ENCODE assay signal across 8 cellular contexts in the genomic region with DNA sequence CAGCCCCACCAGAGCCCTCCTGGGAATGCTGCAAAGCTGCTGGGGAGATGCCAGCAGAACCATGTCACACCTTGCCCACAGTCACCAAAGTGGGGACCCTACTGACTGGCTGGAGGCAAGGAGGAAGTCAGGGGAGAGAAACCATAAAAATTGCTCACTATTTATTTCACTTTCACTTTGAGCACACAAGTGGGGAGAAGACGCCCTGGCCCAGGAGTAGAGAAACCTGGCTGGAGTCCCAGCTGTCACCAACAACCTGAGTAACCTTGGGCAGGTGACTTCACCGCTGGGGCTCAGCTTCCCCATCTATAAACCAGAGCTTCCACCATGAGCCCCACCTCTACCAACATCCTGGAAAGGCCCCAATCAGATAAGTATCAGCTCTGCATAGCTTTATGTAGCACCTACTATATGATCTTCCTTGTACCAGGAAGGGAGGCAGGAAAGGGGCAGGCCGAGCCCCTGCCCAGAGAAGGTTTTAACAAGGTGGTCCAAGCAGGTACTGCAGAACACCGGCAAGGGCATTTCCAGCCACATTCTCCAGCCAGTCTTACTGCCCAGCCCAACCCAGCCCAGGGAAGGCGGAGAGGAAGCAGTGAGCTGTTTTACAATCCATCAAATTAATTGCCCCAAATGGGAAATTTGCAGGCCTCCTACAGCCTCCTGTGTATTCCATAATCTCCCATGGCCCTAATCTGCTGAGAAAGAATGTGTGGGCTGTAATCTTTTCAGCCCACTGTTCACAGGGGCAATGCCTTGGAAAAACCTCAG. TPM values are rescaled to one million over a fixed set of nuclear protein-coding genes. Genes with fewer than 3 reads are reported as not detected.
DNase-seq lines count a peak whose midpoint lies in the region; ATAC-seq, FAIRE-seq and TF ChIP-seq lines count a peak whose summit lies in the region.

No MANE protein-coding gene starts in this region.

- ATAC-seq in GM18909 (IDR thresholded peaks at IDR 0.05; ENCODE audit: poor library complexity, unreplicated experiment) (peak; percentile 99), HG03095 (IDR thresholded peaks at IDR 0.05; ENCODE audit: unreplicated experiment) (peak; percentile 95)

- peaks cover 15% of the 10 kb centered on the region for H3K79me1 ChIP-seq in H1 (ENCODE audit: low read depth, low read length)

- FAIRE-seq in H1 (lab: Jason Lieb, UNC), result no peak

- no peak overlapping the region for H2BK20ac ChIP-seq in H1 (ENCODE audit: low read length)

- no peak overlapping the region for H3K27ac ChIP-seq in H1 (ENCODE audit: low read depth, low read length)

- POLR2A ChIA-PET in H1 (lab: Charles Lee; ENCODE audit: partially characterized antibody), result interaction anchor here (0.7 to 1.3 kb wide), 4 partner anchors 11 to 90 kb away, joined by 3 to 4 read pairs (median 4); a partner anchor contains a TSS

- no peak overlapping the region for H3K9ac ChIP-seq in H1 (replicated peaks in 1 of 4; ENCODE audit: extremely low read depth in 1 of 4, low read depth in 3 of 4, low read length in 3 of 4)

- no peak for TF ChIP-seq CTCF in H1 (IDR thresholded peaks at IDR 0.05; ENCODE audit: control extremely low read depth in 1 of 3, insufficient read depth in 1 of 3, low read depth in 1 of 3, low read length in 3 of 3)

- no peak overlapping the region for H2BK5ac ChIP-seq in H1 (ENCODE audit: low read depth, low read length)

- no peak overlapping the region for H3K4me3 ChIP-seq in H1 (ENCODE audit: extremely low read depth in 1 of 4, insufficient read depth in 2 of 4, low read depth in 3 of 4, low read length in 4 of 4)

- WGBS in H1 (ENCODE audit: extremely low coverage in 1 of 2, insufficient coverage in 1 of 2, insufficient read length in 1 of 2, insufficient replicate concordance in 2 of 2, low coverage in 1 of 2, low lambda C conversion rate in 2 of 2, missing lambda C conversion rate in 1 of 2), 2 experiments, result 74% methylated on average over 5 of the region's 5 CpGs; no CpG with 5 or more reads in 1 of the 2 experiments

- H3K4me1 ChIP-seq in H1 (replicated peaks in 1 of 4; ENCODE audit: control insufficient read depth in 3 of 4, insufficient read depth in 4 of 4, low read length in 3 of 4), result peaks cover 18 to 30% (median 23%) of the 10 kb centered on the region in 4 experiments

- no peak overlapping the region for H3K56ac ChIP-seq in H1 (replicated peaks; ENCODE audit: insufficient read length, low read depth, low read length)

- H2AFZ ChIP-seq in H1 (ENCODE audit: low read length), result no peak overlapping the region

- no peak overlapping the region for H3K4ac ChIP-seq in H1 (replicated peaks; ENCODE audit: insufficient read length, low read depth, low read length)

- no peak overlapping the region for H3K14ac ChIP-seq in H1 (ENCODE audit: insufficient read length)

- peak overlapping the region; percentile 51 for H3K4me2 ChIP-seq in H1 (ENCODE audit: insufficient read depth in 1 of 2, low read depth in 2 of 2, low read length in 2 of 2)

- H3K79me2 ChIP-seq in H1 (ENCODE audit: control insufficient read depth in 1 of 2, insufficient read depth in 2 of 2, low read length in 2 of 2), result peaks cover 0 to 14% of the 10 kb centered on the region in 2 experiments; a peak in 3 of 4 replicates

- H3K23me2 ChIP-seq in H1 (ENCODE audit: low read depth, low read length), result no peaks in the 10 kb centered on the region

- H4K91ac ChIP-seq in H1 (replicated peaks; ENCODE audit: insufficient read length, low read length), result no peak overlapping the region

- peaks cover 2 to 12% of the 10 kb centered on the region in 2 experiments for H4K20me1 ChIP-seq in H1 (replicated peaks in 1 of 2; ENCODE audit: control insufficient read depth in 1 of 2, insufficient read depth in 2 of 2, low read length in 2 of 2)

- H3K23ac ChIP-seq in H1 (ENCODE audit: insufficient read length), result no peak overlapping the region

- H4K5ac ChIP-seq in H1 (ENCODE audit: insufficient read length, low read depth, low read length), result no peak overlapping the region

- no peak for TF ChIP-seq EP300 in H1 (IDR thresholded peaks at IDR 0.05; ENCODE audit: borderline replicate concordance in 1 of 2, low read depth in 2 of 2, low read length in 2 of 2)

- H4K8ac ChIP-seq in H1 (ENCODE audit: extremely low read depth, insufficient read depth, low read length), result no peak overlapping the region; the same call in 1 of the 2 replicates

- no peaks in the 10 kb centered on the region for H3K36me3 ChIP-seq in H1 (ENCODE audit: control insufficient read depth in 2 of 4, insufficient read depth in 4 of 4, low read length in 3 of 4)

- H3K18ac ChIP-seq in H1 (ENCODE audit: extremely low read depth, low read length), result no peak overlapping the region

- H2BK12ac ChIP-seq in H1 (ENCODE audit: low read depth, low read length), result no peak overlapping the region

- H3K9me3 ChIP-seq in H1 (ENCODE audit: insufficient read depth in 2 of 2, low read depth in 1 of 2, low read length in 1 of 2), result no peaks in the 10 kb centered on the region

- H2AK5ac ChIP-seq in H1 (ENCODE audit: low read depth, low read length), result 0 out of 2 replicates have a peak overlapping the region, but pooled peaks have one; percentile 53

- intact Hi-C loops in head of caudate nucleus (cut with DNase I), result no loop called here

- no peak for TF ChIP-seq RAD21 in H1 (IDR thresholded peaks at IDR 0.05 in 1 of 2, conservative IDR thresholded peaks at IDR 0.05 in 1 of 2; ENCODE audit: low read depth in 2 of 2, low read length in 2 of 2)

- DNase-seq in A172 (ENCODE audit: low spot score), result peak; percentile 69
- peak; percentile 19 for DNase-seq in T-helper 9 cell
- no peak for DNase-seq in H1 (ENCODE audit: low read depth in 1 of 2, low spot score in 2 of 2)
- DNase-seq in stimulated activated CD4-positive, alpha-beta T cell treated with anti-CD3 and anti-CD28 coated beads, Interleukin-4, amount 100 ng/mL, for 1 hour, result peak; percentile 44
- DNase-seq in head of caudate nucleus, result no peak
- DNase-seq in SKM-1 treated with dmso at 0.1 percent for 144 hours (lab: John Stamatoyannopoulos, UW; ENCODE audit: unreplicated experiment), result no peak

- H3K27me3 ChIP-seq in H1 (replicated peaks in 1 of 4; ENCODE audit: control insufficient read depth in 3 of 4, extremely low read depth in 1 of 4, insufficient read depth in 3 of 4, low read length in 3 of 4), result no peaks in the 10 kb centered on the region

- CTCF ChIA-PET in H1 (lab: Charles Lee; ENCODE audit: partially characterized antibody), result interaction anchor here (0.8 to 1.9 kb wide), 9 partner anchors 13 to 158 kb away, joined by 3 to 6 read pairs (median 4); a partner anchor contains a TSS

- no peak for TF ChIP-seq POLR2A in H1 (IDR thresholded peaks at IDR 0.05; ENCODE audit: control extremely low read depth in 1 of 2, low read depth in 2 of 2, low read length in 2 of 2)

- no peak overlapping the region for H2BK120ac ChIP-seq in H1 (replicated peaks; ENCODE audit: low read depth, low read length)

- H2BK15ac ChIP-seq in H1 (ENCODE audit: low read length), result no peak overlapping the region

TF ChIP-seq in H1, 55 proteins besides CTCF, POLR2A, EP300 and RAD21 (continues in another document):
- TF ChIP-seq RFX5 (IDR thresholded peaks at IDR 0.05; ENCODE audit: borderline replicate concordance, low read depth, low read length), result no peak
- no peak for TF ChIP-seq SIRT6 (IDR thresholded peaks at IDR 0.05; ENCODE audit: low read length)
- no peak for TF ChIP-seq CHD1 (IDR thresholded peaks at IDR 0.05; ENCODE audit: low read depth, low read length)
- TF ChIP-seq TEAD4 (IDR thresholded peaks at IDR 0.05; ENCODE audit: low read depth, low read length), result no peak
- TF ChIP-seq, protein P1, sequence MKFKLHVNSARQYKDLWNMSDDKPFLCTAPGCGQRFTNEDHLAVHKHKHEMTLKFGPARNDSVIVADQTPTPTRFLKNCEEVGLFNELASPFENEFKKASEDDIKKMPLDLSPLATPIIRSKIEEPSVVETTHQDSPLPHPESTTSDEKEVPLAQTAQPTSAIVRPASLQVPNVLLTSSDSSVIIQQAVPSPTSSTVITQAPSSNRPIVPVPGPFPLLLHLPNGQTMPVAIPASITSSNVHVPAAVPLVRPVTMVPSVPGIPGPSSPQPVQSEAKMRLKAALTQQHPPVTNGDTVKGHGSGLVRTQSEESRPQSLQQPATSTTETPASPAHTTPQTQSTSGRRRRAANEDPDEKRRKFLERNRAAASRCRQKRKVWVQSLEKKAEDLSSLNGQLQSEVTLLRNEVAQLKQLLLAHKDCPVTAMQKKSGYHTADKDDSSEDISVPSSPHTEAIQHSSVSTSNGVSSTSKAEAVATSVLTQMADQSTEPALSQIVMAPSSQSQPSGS (IDR thresholded peaks at IDR 0.05; ENCODE audit: low read length), result no peak
- TF ChIP-seq SIX5 (IDR thresholded peaks at IDR 0.05; ENCODE audit: low read depth, low read length), result no peak
- TF ChIP-seq, protein P2, sequence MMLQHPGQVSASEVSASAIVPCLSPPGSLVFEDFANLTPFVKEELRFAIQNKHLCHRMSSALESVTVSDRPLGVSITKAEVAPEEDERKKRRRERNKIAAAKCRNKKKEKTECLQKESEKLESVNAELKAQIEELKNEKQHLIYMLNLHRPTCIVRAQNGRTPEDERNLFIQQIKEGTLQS (IDR thresholded peaks at IDR 0.05; ENCODE audit: insufficient read depth, low read depth, low read length), result no peak
- TF ChIP-seq POLR2AphosphoS5 (IDR thresholded peaks at IDR 0.05; ENCODE audit: low read depth, low read length), result no peak
- TF ChIP-seq NANOG (IDR thresholded peaks at IDR 0.05; ENCODE audit: insufficient read depth, low read depth, low read length, poor library complexity, severe bottlenecking), result no peak
- no peak for TF ChIP-seq TAF7 (optimal IDR thresholded peaks at IDR 0.05; ENCODE audit: borderline replicate concordance, low read depth, low read length)
- no peak for TF ChIP-seq HDAC2 (IDR thresholded peaks at IDR 0.05; ENCODE audit: borderline replicate concordance in 1 of 2, low read depth in 2 of 2, low read length in 2 of 2)
- TF ChIP-seq, protein P3, sequence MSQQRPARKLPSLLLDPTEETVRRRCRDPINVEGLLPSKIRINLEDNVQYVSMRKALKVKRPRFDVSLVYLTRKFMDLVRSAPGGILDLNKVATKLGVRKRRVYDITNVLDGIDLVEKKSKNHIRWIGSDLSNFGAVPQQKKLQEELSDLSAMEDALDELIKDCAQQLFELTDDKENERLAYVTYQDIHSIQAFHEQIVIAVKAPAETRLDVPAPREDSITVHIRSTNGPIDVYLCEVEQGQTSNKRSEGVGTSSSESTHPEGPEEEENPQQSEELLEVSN (IDR thresholded peaks at IDR 0.05), result no peak

RNA-seq across cellular contexts. Expression of a gene that starts 27.6 kb away (rescaled TPM):
- total RNA-seq in A172 (2014; rRNA removed; shearing (Covaris generic)), result 1.3 and 3.8 TPM in 2 replicates
- total RNA-seq in H1 (2021; fragmentation: NEBNext Ultra II Directional; extraction: Animal tissue kit (Norgen Biotek cat#: 25700)), result 25.0 and 25.6 TPM in 2 replicates
- polyA plus RNA-seq in H1 (2011; rRNA removed), result 11.4 and 13.6 TPM in 2 replicates
- polyA plus RNA-seq in H1 (2011; cell fraction: cytosol; rRNA removed), result 14.2 TPM
- 40.4 TPM for polyA plus RNA-seq in H1 (2011; cell fraction: nucleus; rRNA removed)
- 16.2 to 20.0 TPM (median 18.7 TPM) in 4 replicates for polyA plus RNA-seq in H1 (2012, experiment 1 of 2)
- polyA plus RNA-seq in H1 (2012, experiment 2 of 2), result 5.2 TPM
- 10.9 TPM for polyA plus RNA-seq in H1 (2013, experiment 1 of 2)
- 9.1 TPM for polyA plus RNA-seq in H1 (2013, experiment 2 of 2)
- 11.7 and 13.8 TPM in 2 replicates for polyA minus RNA-seq in H1 (2011; rRNA and poly(A)+ RNA removed)
- polyA minus RNA-seq in H1 (2011; cell fraction: cytosol; rRNA and poly(A)+ RNA removed), result 11.4 TPM
- 28.0 TPM for polyA minus RNA-seq in H1 (2011; cell fraction: nucleus; rRNA and poly(A)+ RNA removed)

Comparison
In these comparisons a context has a peak if more than half of its experiments do, and no peak if none do; other contexts are left out.
1. DNase-seq: peak in A172 (single experiment), T-helper 9 cell (single experiment) and stimulated activated CD4-positive, alpha-beta T cell treated with anti-CD3 and anti-CD28 coated beads, Interleukin-4, amount 100 ng/mL, for 1 hour (single experiment); none in H1 (0 of 2), head of caudate nucleus (0 of 42) and SKM-1 treated with dmso at 0.1 percent for 144 hours (single experiment).